Comparison of ENCODE assay signal across 1 cellular context in the genomic region with DNA sequence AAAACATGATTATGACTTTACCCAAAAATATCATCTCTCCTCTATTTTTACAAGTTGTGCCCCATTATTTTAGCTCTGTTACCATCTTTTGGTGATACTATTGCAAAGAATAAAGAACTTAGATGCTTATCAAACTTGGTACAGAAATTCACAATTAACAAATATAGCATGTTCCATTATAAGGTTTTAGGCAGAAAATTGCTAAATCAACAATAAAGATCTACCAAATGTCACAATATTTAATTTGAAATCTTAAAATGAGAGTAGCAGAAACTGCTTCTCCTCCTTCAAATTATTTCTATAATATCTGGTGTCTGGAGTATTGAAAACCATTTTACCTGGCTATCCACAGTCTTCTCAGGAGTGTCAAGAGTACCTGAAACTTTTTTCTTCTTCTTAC.
TF ChIP-seq lines count a peak whose summit lies in the region.

No MANE protein-coding gene starts in this region.

TF ChIP-seq in IMR-90, 13 proteins besides CTCF, POLR2A, EP300 and RAD21:
- TF ChIP-seq MAFK (IDR thresholded peaks at IDR 0.05; ENCODE audit: low read depth, low read length) (peak; percentile 22; the same call in 1 of the 2 replicates), RCOR1 (IDR thresholded peaks at IDR 0.05; ENCODE audit: insufficient replicate concordance, low read length) (no peak), NFE2L2 (IDR thresholded peaks at IDR 0.05; ENCODE audit: low read depth, low read length) (no peak)
